In genomic region chr2:158174956-158175355, GRCh38 we compare ENCODE assay signal across 25 cellular contexts.
"Had no signal": no experiment of that assay in that cellular context is flagged by ENCODE, and none has a peak within 500 bp of the region (broad histone marks: within the 10 kb centered on the region; RNA-seq: fewer than 3 reads in every experiment).

No MANE protein-coding gene starts in this region.

- H3K9me3 ChIP-seq: adrenal gland, body of pancreas, esophagus squamous epithelium, gastroesophageal sphincter had no signal

- H3K36me3 ChIP-seq: adrenal gland, esophagus squamous epithelium, gastroesophageal sphincter, WERI-Rb-1 had no signal

- DNase-seq: activated B cell treated with CpG ODN at 0.5 μM for 24 hours; activated CD4-positive, alpha-beta T cell treated with anti-CD3 and anti-CD28 coated beads for 48 hours; activated CD4-positive, alpha-beta T cell treated with anti-CD3 and anti-CD28 coated beads, Interleukin-2, amount 50 U/mL, for 1 hour; activated CD4-positive, alpha-beta T cell treated with anti-CD3 and anti-CD28 coated beads, Interleukin-2, amount 50 U/mL, for 48 hours; activated CD8-positive, alpha-beta memory T cell treated with anti-CD3 and anti-CD28 coated beads for 24 hours; activated CD8-positive, alpha-beta T cell treated with anti-CD3 and anti-CD28 coated beads for 36 hours; activated effector memory CD4-positive, alpha-beta T cell treated with anti-CD3 and anti-CD28 coated beads, Interleukin-2, amount 50 U/mL, for 16 hours; activated naive CD4-positive, alpha-beta T cell treated with anti-CD3 and anti-CD28 coated beads for 36 hours; activated naive CD8-positive, alpha-beta T cell treated with anti-CD3 and anti-CD28 coated beads for 36 hours; activated naive CD8-positive, alpha-beta T cell treated with anti-CD3 and anti-CD28 coated beads, Interleukin-2, amount 50 U/mL, for 24 hours; activated T-cell treated with anti-CD3 and anti-CD28 coated beads, Interleukin-2, amount 50 U/mL, for 1 hour; activated T-cell treated with anti-CD3 and anti-CD28 coated beads, Interleukin-2, amount 50 U/mL, for 48 hours; adrenal gland; amygdala; aorta; body of pancreas; caudate nucleus; effector CD8-positive, alpha-beta T cell; esophagus squamous epithelium; foreskin melanocyte; T-helper 17 cell; T1000; WERI-Rb-1 had no signal

- H3K27ac ChIP-seq: adrenal gland, body of pancreas, epithelial cell of prostate, esophagus squamous epithelium, gastroesophageal sphincter, WERI-Rb-1 had no signal

- H3K4me3 ChIP-seq: adrenal gland, body of pancreas, esophagus squamous epithelium, gastroesophageal sphincter had no signal

- H3K4me1 ChIP-seq: adrenal gland, body of pancreas, esophagus squamous epithelium had no signal

- H3K27me3 ChIP-seq: adrenal gland, body of pancreas, esophagus squamous epithelium, gastroesophageal sphincter had no signal
